In genomic region chr1:198903203-198903602, GRCh38 we compare ENCODE assay signal across 9 cellular contexts.
DNase-seq lines count a peak whose midpoint lies in the region; ATAC-seq and TF ChIP-seq lines count a peak whose summit lies in the region.
"Had no signal": no experiment of that assay in that cellular context is flagged by ENCODE, and none has a peak within 500 bp of the region (broad histone marks: within the 10 kb centered on the region; RNA-seq: fewer than 3 reads in every experiment).

No MANE protein-coding gene starts in this region.

- H3K36me3 Mint-ChIP-seq in osteocyte (ENCODE audit: unreplicated experiment), result peaks cover 46% of the 10 kb centered on the region

- no peaks in the 10 kb centered on the region for H3K27me3 Mint-ChIP-seq in osteocyte (ENCODE audit: unreplicated experiment)
- H3K27me3 Mint-ChIP-seq: activated naive CD4-positive, alpha-beta T cell treated with anti-CD3 and anti-CD28 coated beads, Interleukin-2, amount 10 ng/mL, durations not matched to agents 7 days and 5 days had no signal

- H3K4me3 ChIP-seq in HUES6 (ENCODE audit: low read depth, low read length) (no peak overlapping the region), colonic mucosa (no peak overlapping the region)

- CTCF ChIA-PET in RWPE1 (lab: Yijun Ruan, JAX), result interaction anchor here (0.5 to 1.4 kb wide), 8 partner anchors 9 to 286 kb away, joined by 3 to 13 read pairs (median 3); no protein-coding TSS in a partner anchor

- intact Hi-C loops in colonic mucosa (cut with DNase I), result no loop called here

- no peaks in the 10 kb centered on the region for H3K27me3 ChIP-seq in HUES6 (ENCODE audit: control insufficient read depth, insufficient read depth, low read length)
- no peaks in the 10 kb centered on the region for H3K27me3 ChIP-seq in foreskin keratinocyte
- no peaks in the 10 kb centered on the region for H3K27me3 ChIP-seq in colonic mucosa

- H3K4me3 Mint-ChIP-seq in osteocyte (ENCODE audit: unreplicated experiment), result peak overlapping the region; percentile 9
- H3K4me3 Mint-ChIP-seq: activated naive CD4-positive, alpha-beta T cell treated with anti-CD3 and anti-CD28 coated beads, Interleukin-2, amount 10 ng/mL, durations not matched to agents 7 days and 5 days had no signal

- H3K9me3 Mint-ChIP-seq in osteocyte (ENCODE audit: unreplicated experiment), result no peaks in the 10 kb centered on the region
- H3K9me3 Mint-ChIP-seq: activated naive CD4-positive, alpha-beta T cell treated with anti-CD3 and anti-CD28 coated beads, Interleukin-2, amount 10 ng/mL, durations not matched to agents 7 days and 5 days had no signal

- no peaks in the 10 kb centered on the region for H3K36me3 ChIP-seq in HUES6 (ENCODE audit: control insufficient read depth, insufficient read depth, low read length)
- no peaks in the 10 kb centered on the region for H3K36me3 ChIP-seq in colonic mucosa

- H3K4me1 ChIP-seq in HUES6 (ENCODE audit: control insufficient read depth, insufficient read depth, low read length) (peaks cover 11% of the 10 kb centered on the region), foreskin keratinocyte (peaks cover 52% of the 10 kb centered on the region), colonic mucosa (no peaks in the 10 kb centered on the region)

- H3K4me1 Mint-ChIP-seq in osteocyte (ENCODE audit: unreplicated experiment), result peaks cover 56% of the 10 kb centered on the region

- H3K9ac ChIP-seq in HUES6 (ENCODE audit: low read length) (no peak overlapping the region), colonic mucosa (ENCODE audit: low read depth in 2 of 2, low read length in 2 of 2) (no peak overlapping the region)

- POLR2A ChIA-PET in RWPE1 (lab: Yijun Ruan, JAX; ENCODE audit: low non-redundant PET), result interaction anchor here (1.2 kb wide), 1 partner anchor 13 kb away, joined by 3 read pairs; no protein-coding TSS in a partner anchor

- H3K27ac ChIP-seq in HUES6 (ENCODE audit: low read depth, low read length) (peak overlapping the region; percentile 62), RWPE1 (peak overlapping the region; percentile 76), foreskin keratinocyte (peak overlapping the region; percentile 68), colonic mucosa (no peak overlapping the region)

- peak; percentile 77 for ATAC-seq in foreskin keratinocyte

- H3K9me3 ChIP-seq in HUES6 (ENCODE audit: control insufficient read depth, insufficient read depth, low read depth, low read length) (no peaks in the 10 kb centered on the region), colonic mucosa (no peaks in the 10 kb centered on the region)

- DNase-seq in RWPE1 (ENCODE audit: low spot score) (peak; percentile 52), foreskin keratinocyte (peak in 1 of 2 donors; percentile 56), osteocyte (ENCODE audit: extremely low spot score, unreplicated experiment) (no peak), colonic mucosa (no peak), OCI-M2 (lab: John Stamatoyannopoulos, UW; ENCODE audit: unreplicated experiment) (no peak), NCI-H524 treated with DMSO at 0.1 percent for 48 hours (lab: John Stamatoyannopoulos, UW) (no peak)
- DNase-seq: activated naive CD4-positive, alpha-beta T cell treated with anti-CD3 and anti-CD28 coated beads, Interleukin-2, amount 10 ng/mL, durations not matched to agents 7 days and 5 days; NCI-H2171 treated with DMSO at 0.1 percent for 48 hours had no signal

- TF ChIP-seq CTCF in RWPE1 (conservative IDR thresholded peaks at IDR 0.05; ENCODE audit: low read depth), result no peak
- TF ChIP-seq CTCF in foreskin keratinocyte (conservative IDR thresholded peaks at IDR 0.05), result no peak
- TF ChIP-seq CTCF in osteocyte (IDR thresholded peaks at IDR 0.05), result no peak
- no peak for TF ChIP-seq CTCF in colonic mucosa (IDR thresholded peaks at IDR 0.05)

- H3K27ac Mint-ChIP-seq in osteocyte (ENCODE audit: unreplicated experiment), result peak overlapping the region; percentile 78
- H3K27ac Mint-ChIP-seq: activated naive CD4-positive, alpha-beta T cell treated with anti-CD3 and anti-CD28 coated beads, Interleukin-2, amount 10 ng/mL, durations not matched to agents 7 days and 5 days had no signal
